Comparison of ENCODE assay signal across 16 cellular contexts in genomic region chr10:22628309-22628708, GRCh38.
DNase-seq lines count a peak whose midpoint lies in the region; ATAC-seq and TF ChIP-seq lines count a peak whose summit lies in the region.
"Had no signal": no experiment of that assay in that cellular context is flagged by ENCODE, and none has a peak within 500 bp of the region (broad histone marks: within the 10 kb centered on the region; RNA-seq: fewer than 3 reads in every experiment).

No MANE protein-coding gene starts in this region.

- POLR2A ChIA-PET in CD4-positive, alpha-beta memory T cell (lab: Charles Lee; ENCODE audit: partially characterized antibody), result interaction anchor here (0.6 to 30.6 kb wide), 4 partner anchors 15 to 811 kb away, joined by 3 to 895 read pairs (median 170); partner anchors contain the start of gene OTUD1
- POLR2A ChIA-PET in IMR-90 (lab: Charles Lee; ENCODE audit: unreplicated experiment), result no interaction called here

- peak overlapping the region; percentile 67 for H2AK5ac ChIP-seq in IMR-90 (ENCODE audit: low read depth, low read length)

- no peak overlapping the region for H2BK5ac ChIP-seq in IMR-90 (ENCODE audit: low read depth, low read length, poor library complexity, severe bottlenecking)

- no peaks in the 10 kb centered on the region for H3K36me3 Mint-ChIP-seq in CD4-positive, alpha-beta memory T cell
- peaks cover 6% of the 10 kb centered on the region for H3K36me3 Mint-ChIP-seq in activated naive CD8-positive, alpha-beta T cell
- H3K36me3 Mint-ChIP-seq in memory B cell, result no peaks in the 10 kb centered on the region

- 0 out of 2 replicates have a peak overlapping the region, but pooled peaks have one; percentile 7 for H3K14ac ChIP-seq in IMR-90 (replicated peaks; ENCODE audit: low read depth, low read length)

- no peaks in the 10 kb centered on the region for H3K27me3 ChIP-seq in CD4-positive, alpha-beta memory T cell (ENCODE audit: insufficient read depth, low read length)
- no peaks in the 10 kb centered on the region for H3K27me3 ChIP-seq in IMR-90 (ENCODE audit: control insufficient read depth, insufficient read depth, low read length)
- H3K27me3 ChIP-seq: tibial nerve had no signal

- in situ Hi-C loops in IMR-90 (cut with MboI; ENCODE audit: low sequenced_read_pairs), result no loop called here

- no peak overlapping the region for H3K4me3 ChIP-seq in CD4-positive, alpha-beta memory T cell (ENCODE audit: low read length in 2 of 2)
- H3K4me3 ChIP-seq in IMR-90 (ENCODE audit: insufficient read depth, low read depth, low read length), result no peak overlapping the region
- H3K4me3 ChIP-seq: mucosa of descending colon, tibial nerve had no signal

- H3K9me3 Mint-ChIP-seq in CD4-positive, alpha-beta memory T cell, result no peaks in the 10 kb centered on the region
- peaks cover 3% of the 10 kb centered on the region for H3K9me3 Mint-ChIP-seq in activated naive CD8-positive, alpha-beta T cell (ENCODE audit: low read depth)
- H3K9me3 Mint-ChIP-seq in memory B cell, result no peaks in the 10 kb centered on the region

- H3K4ac ChIP-seq in IMR-90 (ENCODE audit: low read depth, low read length), result no peak overlapping the region

- H3K27me3 Mint-ChIP-seq in CD4-positive, alpha-beta memory T cell, result no peaks in the 10 kb centered on the region
- H3K27me3 Mint-ChIP-seq in activated naive CD8-positive, alpha-beta T cell, result no peaks in the 10 kb centered on the region
- no peaks in the 10 kb centered on the region for H3K27me3 Mint-ChIP-seq in memory B cell

- H2AFZ ChIP-seq in IMR-90 (replicated peaks; ENCODE audit: low read length, poor library complexity), result no peak overlapping the region

- peaks cover 4% of the 10 kb centered on the region for H4K20me1 ChIP-seq in IMR-90 (ENCODE audit: insufficient read depth, low read length)

- no peak overlapping the region for H2BK20ac ChIP-seq in IMR-90 (ENCODE audit: low read depth, low read length)

- H3K56ac ChIP-seq in IMR-90 (ENCODE audit: extremely low read depth, insufficient read depth, low read length), result no peak overlapping the region

- ATAC-seq in IMR-90 (ENCODE audit: low read depth) (no peak), memory B cell (ENCODE audit: low read depth) (no peak)
- ATAC-seq in activated CD4-positive, CD25-positive, alpha-beta regulatory T cell treated with anti-CD3 and anti-CD28 coated beads, Interleukin-2, amount 50 U/mL, for 24 hours, result no peak
- ATAC-seq: left cardiac atrium, mucosa of descending colon, sciatic nerve had no signal

- H3K27ac Mint-ChIP-seq in CD4-positive, alpha-beta memory T cell, result peak overlapping the region; percentile 82 to 97 (median 92)
- peak overlapping the region; percentile 98 for H3K27ac Mint-ChIP-seq in activated naive CD8-positive, alpha-beta T cell
- H3K27ac Mint-ChIP-seq in memory B cell, result peak overlapping the region; percentile 96

- H4K5ac ChIP-seq in IMR-90 (ENCODE audit: low read depth, low read length), result no peak overlapping the region

- BruUV-seq in IMR-90 (replicated peaks; lab: Mats Ljungman, UMichigan), result no TSS peak

- H4K91ac ChIP-seq in IMR-90 (ENCODE audit: insufficient read depth, low read depth, low read length), result no peak overlapping the region

- H2AK9ac ChIP-seq in IMR-90 (replicated peaks; ENCODE audit: low read depth, low read length, poor library complexity), result no peak overlapping the region

- H3K4me3 Mint-ChIP-seq in CD4-positive, alpha-beta memory T cell, result peak overlapping the region; percentile 45 to 89 (median 66)
- peak overlapping the region; percentile 30 for H3K4me3 Mint-ChIP-seq in activated naive CD8-positive, alpha-beta T cell
- H3K4me3 Mint-ChIP-seq in memory B cell, result peak overlapping the region; percentile 24

- peaks cover 78 to 98% (median 91%) of the 10 kb centered on the region in 4 donors for H3K4me1 Mint-ChIP-seq in CD4-positive, alpha-beta memory T cell
- peaks cover 96% of the 10 kb centered on the region for H3K4me1 Mint-ChIP-seq in activated naive CD8-positive, alpha-beta T cell (ENCODE audit: low read depth)
- peaks cover 60% of the 10 kb centered on the region for H3K4me1 Mint-ChIP-seq in memory B cell

- H3K79me1 ChIP-seq in IMR-90 (ENCODE audit: low read depth in 1 of 2, low read length in 2 of 2), result peaks cover 30 to 61% of the 10 kb centered on the region in 2 experiments

- no peak overlapping the region for H3K23ac ChIP-seq in IMR-90 (ENCODE audit: low read depth, low read length)

- H3K9me3 ChIP-seq in CD4-positive, alpha-beta memory T cell (ENCODE audit: control insufficient read depth in 1 of 2, low read length in 2 of 2), result no peaks in the 10 kb centered on the region
- no peaks in the 10 kb centered on the region for H3K9me3 ChIP-seq in IMR-90 (ENCODE audit: control insufficient read depth, insufficient read depth, low read length)
- H3K9me3 ChIP-seq: mucosa of descending colon, tibial nerve had no signal

- TF ChIP-seq CTCF in IMR-90 (conservative IDR thresholded peaks at IDR 0.05; ENCODE audit: low read depth, low read length), result no peak

- H3K27ac ChIP-seq in CD4-positive, alpha-beta memory T cell (ENCODE audit: low read depth, low read length), result peak overlapping the region; percentile 64
- no peak overlapping the region for H3K27ac ChIP-seq in IMR-90 (ENCODE audit: insufficient read depth, low read length)

- no peaks in the 10 kb centered on the region for H3K36me3 ChIP-seq in CD4-positive, alpha-beta memory T cell (ENCODE audit: insufficient read depth, low read length)
- H3K36me3 ChIP-seq in IMR-90 (ENCODE audit: control insufficient read depth, insufficient read depth, low read length), result no peaks in the 10 kb centered on the region
- H3K36me3 ChIP-seq: tibial nerve had no signal

- H2BK15ac ChIP-seq in IMR-90 (ENCODE audit: low read depth, low read length), result no peak overlapping the region

- dilution Hi-C loops in IMR-90 (cut with HindIII; ENCODE audit: low sequenced_read_pairs, unreplicated experiment), result no loop called here

- no peak overlapping the region for H2BK120ac ChIP-seq in IMR-90 (ENCODE audit: low read depth, low read length)

- CTCF ChIA-PET in CD4-positive, alpha-beta memory T cell (lab: Charles Lee; ENCODE audit: partially characterized antibody), result interaction anchor here (0.9 to 3.9 kb wide), 5 partner anchors 11 to 54 kb away, joined by 3 to 15 read pairs (median 6); no protein-coding TSS in a partner anchor
- CTCF ChIA-PET in IMR-90 (lab: Yijun Ruan, JAX), result no interaction called here

- no peak for DNase-seq in CD4-positive, alpha-beta memory T cell
- DNase-seq in IMR-90, result no peak
- DNase-seq in memory B cell (ENCODE audit: low spot score in 2 of 2), result no peak
- no peak for DNase-seq in NCI-H345 treated with DMSO at 0.1 percent for 48 hours (lab: John Stamatoyannopoulos, UW; ENCODE audit: unreplicated experiment)
- DNase-seq in NCI-H146 treated with DMSO at 0.1 percent for 48 hours (lab: John Stamatoyannopoulos, UW; ENCODE audit: unreplicated experiment), result no peak
- DNase-seq in NCI-H774 (lab: John Stamatoyannopoulos, UW), result no peak
- DNase-seq: effector CD4-positive, alpha-beta T cell; HCEC 1CT; left cardiac atrium; mucosa of descending colon; NCI-H187 treated with DMSO at 0.1 percent for 48 hours; NCI-H446 treated with DMSO at 0.1 percent for 48 hours had no signal

- no peak overlapping the region for H4K8ac ChIP-seq in IMR-90 (ENCODE audit: low read depth in 2 of 2, low read length in 2 of 2)

- intact Hi-C loops in CD4-positive, alpha-beta memory T cell (cut with micrococcal nuclease), result loop anchor here (2.0 kb wide), 1 partner anchor 20 kb away; no protein-coding TSS in a partner anchor
- intact Hi-C loops in IMR-90 (cut with micrococcal nuclease), result no loop called here

- no peak for TF ChIP-seq POLR2A in IMR-90 (IDR thresholded peaks at IDR 0.05; ENCODE audit: low read depth, low read length)

- H3K4me1 ChIP-seq in CD4-positive, alpha-beta memory T cell (ENCODE audit: insufficient read depth, low read length), result peaks cover 99% of the 10 kb centered on the region
- peaks cover 16% of the 10 kb centered on the region for H3K4me1 ChIP-seq in IMR-90 (ENCODE audit: control insufficient read depth, insufficient read depth, low read length)

- no peak overlapping the region for H3K18ac ChIP-seq in IMR-90 (ENCODE audit: low read depth, low read length)

- no peak overlapping the region for H3K4me2 ChIP-seq in IMR-90 (ENCODE audit: low read depth, low read length)

- WGBS in IMR-90 (ENCODE audit: extremely low coverage in 2 of 2, insufficient read length in 1 of 2), 2 experiments, result 80% methylated on average over 2 of the region's 5 CpGs; no CpG with 5 or more reads in 1 of the 2 experiments

- no peak for TF ChIP-seq RAD21 in IMR-90 (IDR thresholded peaks at IDR 0.05; ENCODE audit: low read length)

- peaks cover 17% of the 10 kb centered on the region for H3K9me1 ChIP-seq in IMR-90 (ENCODE audit: insufficient read depth, low read length)

- no peak overlapping the region for H3K9ac ChIP-seq in IMR-90 (ENCODE audit: low read depth, low read length)

TF ChIP-seq in IMR-90, 13 proteins besides CTCF, POLR2A, EP300 and RAD21 (continues in another document):
- TF ChIP-seq MXI1 (IDR thresholded peaks at IDR 0.05; ENCODE audit: borderline replicate concordance, low read depth, low read length) (no peak), BHLHE40 (IDR thresholded peaks at IDR 0.05; ENCODE audit: low read depth, low read length) (no peak), CEBPB (IDR thresholded peaks at IDR 0.05; ENCODE audit: low read depth, low read length) (no peak), RFX5 (IDR thresholded peaks at IDR 0.05; ENCODE audit: low read depth, low read length) (no peak), SMC3 (IDR thresholded peaks at IDR 0.05; ENCODE audit: low read depth, low read length) (no peak), RCOR1 (IDR thresholded peaks at IDR 0.05; ENCODE audit: insufficient replicate concordance, low read length) (no peak), MAZ (IDR thresholded peaks at IDR 0.05; ENCODE audit: borderline replicate concordance, low read depth, low read length) (no peak), USF2 (IDR thresholded peaks at IDR 0.05; ENCODE audit: low read depth, low read length) (no peak), ELK1 (IDR thresholded peaks at IDR 0.05; ENCODE audit: borderline replicate concordance, low read depth, low read length) (no peak)
